ENCODE assay signal across 21 cellular contexts in the genomic region with DNA sequence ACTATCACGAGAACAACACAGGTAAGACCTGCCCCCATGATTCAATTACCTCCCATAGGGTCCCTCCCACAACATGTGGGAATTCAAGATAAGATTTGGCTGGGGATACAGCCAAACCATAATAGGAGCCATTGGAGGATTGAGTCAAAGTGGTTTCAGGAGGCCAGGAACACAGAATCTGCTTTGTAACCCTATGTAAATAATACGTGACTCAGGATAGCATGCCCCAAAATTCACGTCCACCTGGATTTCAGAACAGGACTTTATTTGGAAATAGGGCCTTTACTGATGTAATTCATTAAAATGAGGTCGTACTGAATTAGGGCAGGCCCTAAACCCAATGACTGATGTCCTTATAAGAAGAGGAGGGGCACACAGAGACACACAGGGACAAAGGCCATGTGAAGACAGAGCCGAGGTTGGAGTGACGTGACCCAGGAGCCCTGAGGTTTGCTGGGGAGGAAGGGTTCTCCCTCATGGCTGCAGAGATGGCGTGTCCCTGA. TPM values are rescaled to one million over a fixed set of nuclear protein-coding genes. Genes with fewer than 3 reads are reported as not detected.
DNase-seq lines count a peak whose midpoint lies in the region; ATAC-seq and TF ChIP-seq lines count a peak whose summit lies in the region.
"Had no signal": no experiment of that assay in that cellular context is flagged by ENCODE, and none has a peak within 500 bp of the region (broad histone marks: within the 10 kb centered on the region; RNA-seq: fewer than 3 reads in every experiment).

No MANE protein-coding gene starts in this region.

- H3K79me2 ChIP-seq in PC-3 (ENCODE audit: low read length) (no peaks in the 10 kb centered on the region), hepatocyte (no peaks in the 10 kb centered on the region)

- POLR2A ChIA-PET in PC-3 (lab: Charles Lee; ENCODE audit: unreplicated experiment) = no interaction called here

- no peak overlapping the region for H2AK5ac ChIP-seq in neuronal stem cell (ENCODE audit: low read depth, low read length)

- H3K9me3 Mint-ChIP-seq in CD14-positive monocyte = peaks cover 0 to 7% (median 0%) of the 10 kb centered on the region in 7 donors
- no peaks in the 10 kb centered on the region for H3K9me3 Mint-ChIP-seq in osteocyte (ENCODE audit: unreplicated experiment)

- peak overlapping the region; percentile 57; the same call in 1 of the 2 replicates for H2AFZ ChIP-seq in PC-3 (ENCODE audit: low read length)
- no peak overlapping the region for H2AFZ ChIP-seq in hepatocyte
- H2AFZ ChIP-seq in neuronal stem cell (ENCODE audit: low read length) = no peak overlapping the region

- no peak overlapping the region for H2BK15ac ChIP-seq in neuronal stem cell (ENCODE audit: low read length)

- H3K36me3 ChIP-seq in PC-3 (ENCODE audit: low read depth, low read length) (no peaks in the 10 kb centered on the region), hepatocyte (replicated peaks; ENCODE audit: insufficient read depth, low read depth) (no peaks in the 10 kb centered on the region), neuronal stem cell (replicated peaks in 1 of 2; ENCODE audit: control insufficient read depth in 2 of 2, insufficient read depth in 2 of 2, low read length in 2 of 2) (no peaks in the 10 kb centered on the region)
- H3K36me3 ChIP-seq: HAP-1 had no signal

- H3K9me3 ChIP-seq in PC-3 (ENCODE audit: low read length) (no peaks in the 10 kb centered on the region), hepatocyte (ENCODE audit: low read depth) (no peaks in the 10 kb centered on the region), neuronal stem cell (replicated peaks in 1 of 2; ENCODE audit: control insufficient read depth in 2 of 2, insufficient read depth in 1 of 2, low read depth in 1 of 2, low read length in 2 of 2) (no peaks in the 10 kb centered on the region)
- H3K9me3 ChIP-seq: HAP-1 had no signal

- intact Hi-C loops in CD14-positive monocyte (cut with micrococcal nuclease) (no loop called here), PC-3 (cut with micrococcal nuclease) (no loop called here)

- H3K27me3 ChIP-seq in PC-3 (ENCODE audit: low read length) = peaks cover 4% of the 10 kb centered on the region; the same call in 1 of the 2 replicates
- no peaks in the 10 kb centered on the region for H3K27me3 ChIP-seq in hepatocyte
- H3K27me3 ChIP-seq in neuronal stem cell (ENCODE audit: control insufficient read depth in 3 of 3, insufficient read depth in 3 of 3, low read depth in 1 of 3, low read length in 3 of 3) = peaks cover 0 to 35% (median 0%) of the 10 kb centered on the region in 3 experiments

- H3K9ac ChIP-seq in PC-3 (ENCODE audit: low read length) (no peak overlapping the region), neuronal stem cell (ENCODE audit: low read depth, low read length, poor library complexity) (no peak overlapping the region)

- no peak overlapping the region for H3K4me3 ChIP-seq in PC-3 (ENCODE audit: low read length)
- H3K4me3 ChIP-seq in hepatocyte = no peak overlapping the region
- no peak overlapping the region for H3K4me3 ChIP-seq in neuronal stem cell (ENCODE audit: low read length in 2 of 2)
- H3K4me3 ChIP-seq: HAP-1, SK-N-MC had no signal

- peak overlapping the region; percentile 71 to 94 (median 85) for H3K27ac Mint-ChIP-seq in CD14-positive monocyte
- no peak overlapping the region for H3K27ac Mint-ChIP-seq in osteocyte (ENCODE audit: unreplicated experiment)
- H3K27ac Mint-ChIP-seq: CD4-positive, CD25-positive, alpha-beta regulatory T cell had no signal

- no peaks in the 10 kb centered on the region for H3K79me1 ChIP-seq in neuronal stem cell (ENCODE audit: low read depth, low read length)

- BruUV-seq in PC-3 (replicated peaks; lab: Mats Ljungman, UMichigan) = no TSS peak

- H2BK120ac ChIP-seq in neuronal stem cell (ENCODE audit: low read depth, low read length) = no peak overlapping the region

- H4K8ac ChIP-seq in neuronal stem cell (ENCODE audit: low read depth, low read length) = no peak overlapping the region

- WGBS in hepatocyte (ENCODE audit: low lambda C conversion rate, missing lambda C conversion rate) = 81% methylated on average over 7 of the region's 7 CpGs
- no CpG with 5 or more reads among the region's 7 CpGs for WGBS in neuronal stem cell (ENCODE audit: extremely low coverage in 2 of 2, insufficient read length in 2 of 2, insufficient replicate concordance in 1 of 2), 2 donors

- CTCF ChIA-PET in PC-3 (lab: Charles Lee) = no interaction called here

- no peak overlapping the region for H3K4ac ChIP-seq in neuronal stem cell (ENCODE audit: low read length)

- H2BK12ac ChIP-seq in neuronal stem cell (ENCODE audit: low read length) = no peak overlapping the region

- TF ChIP-seq CTCF in CD14-positive monocyte (IDR thresholded peaks at IDR 0.05) = no peak
- TF ChIP-seq CTCF in PC-3 (conservative IDR thresholded peaks at IDR 0.05; ENCODE audit: low read depth, low read length) = no peak
- no peak for TF ChIP-seq CTCF in hepatocyte (IDR thresholded peaks at IDR 0.05; ENCODE audit: poor library complexity)
- no peak for TF ChIP-seq CTCF in osteocyte (IDR thresholded peaks at IDR 0.05)

- no peak overlapping the region for H2BK5ac ChIP-seq in neuronal stem cell (ENCODE audit: low read length)

- H3K4me1 ChIP-seq in PC-3 (ENCODE audit: insufficient read depth, low read length) (peaks cover 13% of the 10 kb centered on the region; the same call in 1 of the 2 replicates), hepatocyte (ENCODE audit: insufficient read depth) (peaks cover 18% of the 10 kb centered on the region), neuronal stem cell (ENCODE audit: control insufficient read depth in 2 of 2, insufficient read depth in 1 of 2, low read depth in 1 of 2, low read length in 2 of 2) (no peaks in the 10 kb centered on the region)
- H3K4me1 ChIP-seq: HAP-1 had no signal

- peak overlapping the region in 1 of 2 donors; percentile 74 for H3K4me3 Mint-ChIP-seq in CD14-positive monocyte
- no peak overlapping the region for H3K4me3 Mint-ChIP-seq in osteocyte (ENCODE audit: unreplicated experiment)
- H3K4me3 Mint-ChIP-seq: CD4-positive, CD25-positive, alpha-beta regulatory T cell had no signal

- H3K4me2 ChIP-seq in PC-3 (ENCODE audit: low read length) (no peak overlapping the region), hepatocyte (peak overlapping the region; percentile 30), neuronal stem cell (ENCODE audit: insufficient read depth, low read length, poor library complexity, severe bottlenecking) (no peak overlapping the region)

- H3K18ac ChIP-seq in neuronal stem cell (ENCODE audit: low read length) = no peak overlapping the region

- no peaks in the 10 kb centered on the region for H3F3A ChIP-seq in PC-3 (ENCODE audit: low read length, unreplicated experiment)

- H4K91ac ChIP-seq in neuronal stem cell (ENCODE audit: low read depth, low read length, poor library complexity) = no peak overlapping the region

- H3K27me3 Mint-ChIP-seq in CD14-positive monocyte (ENCODE audit: low read depth in 3 of 3) (peaks cover 0 to 6% (median 4%) of the 10 kb centered on the region in 3 donors), osteocyte (ENCODE audit: unreplicated experiment) (peaks cover 11% of the 10 kb centered on the region)

- H4K20me1 ChIP-seq in PC-3 (ENCODE audit: low read length) (no peaks in the 10 kb centered on the region), hepatocyte (ENCODE audit: insufficient read depth, poor library complexity, severe bottlenecking) (no peaks in the 10 kb centered on the region)

- no peaks in the 10 kb centered on the region for H3K36me3 Mint-ChIP-seq in CD14-positive monocyte
- H3K36me3 Mint-ChIP-seq in osteocyte (ENCODE audit: unreplicated experiment) = no peaks in the 10 kb centered on the region
- H3K36me3 Mint-ChIP-seq: CD4-positive, CD25-positive, alpha-beta regulatory T cell had no signal

- DNase-seq in CD14-positive monocyte (ENCODE audit: low spot score) (no peak), PC-3 (peak; percentile 74), hepatocyte (ENCODE audit: low spot score) (no peak), osteocyte (ENCODE audit: extremely low spot score, unreplicated experiment) (peak; percentile 57), foreskin melanocyte (no peak), Kasumi-1 (lab: John Stamatoyannopoulos, UW) (no peak), neuronal stem cell (ENCODE audit: low spot score) (no peak)
- DNase-seq: CD4-positive, CD25-positive, alpha-beta regulatory T cell; DMS79; NCI-H1417; NCI-H1930; NCI-H2171 treated with DMSO at 0.1 percent for 48 hours; NCI-H446 treated with DMSO at 0.1 percent for 48 hours; NCI-H748 treated with DMSO at 0.1 percent for 48 hours; Right ventricle myocardium superior had no signal

- H3K27ac ChIP-seq in PC-3 (ENCODE audit: low read length) (peak overlapping the region; percentile 47), hepatocyte (peak overlapping the region; percentile 67), neuronal stem cell (replicated peaks; ENCODE audit: low read length) (no peak overlapping the region)
- H3K27ac ChIP-seq: SK-N-MC had no signal

- no peak overlapping the region for H3K14ac ChIP-seq in neuronal stem cell (ENCODE audit: low read length)

- H3K23ac ChIP-seq in neuronal stem cell (ENCODE audit: low read depth, low read length, poor library complexity) = no peak overlapping the region

- H3K9me2 ChIP-seq in PC-3 (replicated peaks; ENCODE audit: low read length) (no peaks in the 10 kb centered on the region), hepatocyte (replicated peaks; ENCODE audit: insufficient read depth) (no peaks in the 10 kb centered on the region)

- ATAC-seq in PC-3 (no peak; the same call in 1 of the 2 replicates), HG02763 (IDR thresholded peaks at IDR 0.05; ENCODE audit: unreplicated experiment) (no peak)
- ATAC-seq: Panc1 had no signal

- H3K4me1 Mint-ChIP-seq in CD14-positive monocyte = peaks cover 48% of the 10 kb centered on the region
- H3K4me1 Mint-ChIP-seq in osteocyte (ENCODE audit: unreplicated experiment) = no peaks in the 10 kb centered on the region

RNA-seq across cellular contexts. Expression of gene CNDP2, which starts 16.0 kb away (rescaled TPM):
- 100 to 1,000 TPM; 103 to 186 TPM for polyA plus RNA-seq in CD14-positive monocyte
- total RNA-seq in PC-3 (2014; rRNA removed) = 50.0 and 57.6 TPM in 2 replicates
- total RNA-seq in hepatocyte = 95.7 and 101 TPM in 2 replicates
- polyA plus RNA-seq in hepatocyte = 122 and 135 TPM in 2 replicates
- 75.2 and 78.8 TPM in 2 replicates for total RNA-seq in osteocyte
- 104 TPM for polyA plus RNA-seq in neuronal stem cell (2013, experiment 1 of 2)
- polyA plus RNA-seq in neuronal stem cell (2013, experiment 2 of 2) = 104 TPM

RNA-seq across cellular contexts. Expression of gene DIPK1C, which starts 23.1 kb away (rescaled TPM):
- not detected for polyA plus RNA-seq in CD14-positive monocyte
- total RNA-seq in PC-3 (2014; rRNA removed) = not detected in 2 replicates
- total RNA-seq in hepatocyte = 0.40 and 0.56 TPM in 2 replicates
- 0.28 and 0.73 TPM in 2 replicates for polyA plus RNA-seq in hepatocyte
- total RNA-seq in osteocyte = not detected in 2 replicates
- 15.9 TPM for polyA plus RNA-seq in neuronal stem cell (2013, experiment 1 of 2)
- 15.6 TPM for polyA plus RNA-seq in neuronal stem cell (2013, experiment 2 of 2)
- total RNA-seq: A673; CD4-positive, CD25-positive, alpha-beta regulatory T cell; HT1080 had no signal
- polyA plus RNA-seq: CD4-positive, CD25-positive, alpha-beta regulatory T cell had no signal

RNA-seq across cellular contexts. Expression of gene CNDP1, which starts 54.1 kb away (rescaled TPM):
- polyA plus RNA-seq in CD14-positive monocyte (not detected), hepatocyte (0.23 and 0.74 TPM in 2 replicates)
- total RNA-seq in PC-3 (2014; rRNA removed) (not detected in 2 replicates), hepatocyte (not detected in 2 replicates), osteocyte (not detected in 2 replicates)
- 0.15 TPM for polyA plus RNA-seq in neuronal stem cell (2013, experiment 1 of 2)
- 0.25 TPM for polyA plus RNA-seq in neuronal stem cell (2013, experiment 2 of 2)
- total RNA-seq: A673, HT1080, Right ventricle myocardium superior had no signal
- polyA plus RNA-seq: CD4-positive, CD25-positive, alpha-beta regulatory T cell had no signal

Comparison
In these comparisons a context has a peak if more than half of its experiments do, and no peak if none do; other contexts are left out.
1. DNase-seq: peak in PC-3 (single experiment) and osteocyte (single experiment); none in CD14-positive monocyte (single experiment), hepatocyte (single experiment), foreskin melanocyte (single experiment), Kasumi-1 (0 of 2) and neuronal stem cell (single experiment).